Comparison of ENCODE assay signal across 7 cellular contexts in genomic region chr2:188292446-188293239, GRCh38. TPM values are rescaled to one million over a fixed set of nuclear protein-coding genes. Genes with fewer than 3 reads are reported as not detected.
DNase-seq lines count a peak whose midpoint lies in the region; ATAC-seq, FAIRE-seq and TF ChIP-seq lines count a peak whose summit lies in the region.

No MANE protein-coding gene starts in this region.

- no peak for TF ChIP-seq CTCF in kidney (IDR thresholded peaks at IDR 0.05; ENCODE audit: borderline replicate concordance, extremely low read depth, insufficient read depth)

- peak overlapping the region; percentile 84 to 93 for H3K4me3 ChIP-seq in kidney (ENCODE audit: low read length in 2 of 2)

- peaks cover 3% of the 10 kb centered on the region for H3K9me3 Mint-ChIP-seq in stimulated activated memory B cell treated with anti-CD40 and anti-IgM and Interleukin-4, amounts not matched to agents 10 μg/mL and 1 μg/mL and 100 μg/mL, for 72 hours

- H3K4me1 Mint-ChIP-seq in stimulated activated memory B cell treated with anti-CD40 and anti-IgM and Interleukin-4, amounts not matched to agents 10 μg/mL and 1 μg/mL and 100 μg/mL, for 72 hours, result no peaks in the 10 kb centered on the region

- no peaks in the 10 kb centered on the region for H3K36me3 Mint-ChIP-seq in stimulated activated memory B cell treated with anti-CD40 and anti-IgM and Interleukin-4, amounts not matched to agents 10 μg/mL and 1 μg/mL and 100 μg/mL, for 72 hours

- FAIRE-seq in kidney (lab: Jason Lieb, UNC), result no peak

- no peak overlapping the region for H3K4me3 Mint-ChIP-seq in stimulated activated memory B cell treated with anti-CD40 and anti-IgM and Interleukin-4, amounts not matched to agents 10 μg/mL and 1 μg/mL and 100 μg/mL, for 72 hours

- peak overlapping the region; percentile 83 to 91 for H3K9ac ChIP-seq in kidney (ENCODE audit: low read length in 2 of 2)

- H3K27ac ChIP-seq in caudate nucleus (ENCODE audit: low read depth, low read length) (peak overlapping the region; percentile 69), kidney (ENCODE audit: low read depth in 2 of 2, low read length in 2 of 2) (peak overlapping the region; percentile 95)

- intact Hi-C loops in kidney (cut with DNase I), result no loop called here

- no peaks in the 10 kb centered on the region for H3K9me3 ChIP-seq in kidney (ENCODE audit: control insufficient read depth in 1 of 2, low read length in 2 of 2)

- peak; percentile 50 for ATAC-seq in stimulated activated memory B cell treated with anti-CD40 and anti-IgM and Interleukin-4, amounts not matched to agents 10 μg/mL and 1 μg/mL and 100 μg/mL, for 72 hours

- no peak overlapping the region for H3K27ac Mint-ChIP-seq in stimulated activated memory B cell treated with anti-CD40 and anti-IgM and Interleukin-4, amounts not matched to agents 10 μg/mL and 1 μg/mL and 100 μg/mL, for 72 hours

- H3K4me1 ChIP-seq in kidney (ENCODE audit: control insufficient read depth in 1 of 2, insufficient read depth in 1 of 2, low read depth in 1 of 2, low read length in 2 of 2), result peaks cover 2 to 7% of the 10 kb centered on the region in 2 donors

- no peaks in the 10 kb centered on the region for H3K36me3 ChIP-seq in kidney (ENCODE audit: control insufficient read depth in 1 of 2, insufficient read depth in 2 of 2, low read length in 2 of 2)

- peak; percentile 65 for DNase-seq in GOT3 (lab: John Stamatoyannopoulos, UW)
- DNase-seq in NCI-H524 treated with DMSO at 0.1 percent for 48 hours (lab: John Stamatoyannopoulos, UW), result peak; percentile 20
- DNase-seq in caudate nucleus (lab: John Stamatoyannopoulos, UW), result peak in 52 of 61 donors; percentile 6 to 73 (median 42)
- peak; percentile 94 for DNase-seq in kidney
- DNase-seq in NOMO-1 treated with DMSO at 0.1 percent for 48 hours (lab: John Stamatoyannopoulos, UW; ENCODE audit: unreplicated experiment), result no peak
- no peak for DNase-seq in stimulated activated naive CD4-positive, alpha-beta T cell treated with Interleukin-2 at 50 U/mL for 16 hours (lab: John Stamatoyannopoulos, UW)

- peaks cover 28% of the 10 kb centered on the region for H3K27me3 Mint-ChIP-seq in stimulated activated memory B cell treated with anti-CD40 and anti-IgM and Interleukin-4, amounts not matched to agents 10 μg/mL and 1 μg/mL and 100 μg/mL, for 72 hours

RNA-seq across cellular contexts. Expression of gene GULP1, which starts 1.0 kb away (rescaled TPM):
- total RNA-seq in kidney, result 34.4 TPM
- 12.2 TPM for polyA plus RNA-seq in kidney (ENCODE audit: insufficient read depth, low read depth, low replicate concordance)

Comparison
In these comparisons a context has a peak if more than half of its experiments do, and no peak if none do; other contexts are left out.
1. DNase-seq: peak in GOT3 (single experiment), NCI-H524 treated with DMSO at 0.1 percent for 48 hours (single experiment), caudate nucleus (52 of 61) and kidney (single experiment); none in NOMO-1 treated with DMSO at 0.1 percent for 48 hours (single experiment) and stimulated activated naive CD4-positive, alpha-beta T cell treated with Interleukin-2 at 50 U/mL for 16 hours (single experiment).